In genomic region chr5:110354341-110354740, GRCh38 we compare ENCODE assay signal across 22 cellular contexts.
A peak's percentile ranks its signal among the peaks of the same experiment; 100 is the strongest.
DNase-seq lines count a peak whose midpoint lies in the region; ATAC-seq and TF ChIP-seq lines count a peak whose summit lies in the region.
"Had no signal": no experiment of that assay in that cellular context is flagged by ENCODE, and none has a peak within 500 bp of the region (broad histone marks: within the 10 kb centered on the region; RNA-seq: fewer than 3 reads in every experiment).

No MANE protein-coding gene starts in this region.

- no peak overlapping the region for H3K4me3 Mint-ChIP-seq in chondrocyte (ENCODE audit: unreplicated experiment)
- H3K4me3 Mint-ChIP-seq: activated CD8-positive, alpha-beta T cell treated with anti-CD3 and anti-CD28 coated beads, Interleukin-2, amount 10 ng/mL, durations not matched to agents 7 days and 5 days; activated T-helper 1 cell treated with anti-CD3 and anti-CD28 coated beads, Interleukin-12 subunit alpha, Interleukin-12 subunit beta, Interleukin-2, Interleukin-4 antibody, amounts not matched to agents 30 ng/mL and 10 ng/mL and 1 ng/mL, durations not matched to agents 14 hours and 24 hours and 36 hours; WTC11 had no signal

- H3K27me3 Mint-ChIP-seq in chondrocyte (ENCODE audit: low read depth): no peaks in the 10 kb centered on the region

- peaks cover 34% of the 10 kb centered on the region for H3K4me1 Mint-ChIP-seq in chondrocyte (ENCODE audit: low read depth)

- H4K20me1 ChIP-seq in SK-N-SH (ENCODE audit: insufficient read depth): no peaks in the 10 kb centered on the region

- POLR2A ChIA-PET in SK-N-SH (lab: Yijun Ruan, JAX): no interaction called here

- TF ChIP-seq RAD21 in SK-N-SH (IDR thresholded peaks at IDR 0.05; ENCODE audit: low read length): no peak

- no peak overlapping the region for H2AFZ ChIP-seq in SK-N-SH (ENCODE audit: low read depth)

- H3K9me3 ChIP-seq in SK-N-SH: no peaks in the 10 kb centered on the region
- H3K9me3 ChIP-seq in left lung: peaks cover 0 to 4% of the 10 kb centered on the region in 2 donors
- H3K9me3 ChIP-seq in thyroid gland: no peaks in the 10 kb centered on the region
- H3K9me3 ChIP-seq: colonic mucosa, suprapubic skin had no signal

- 69% methylated on average over 2 of the region's 2 CpGs for WGBS in SK-N-SH (ENCODE audit: low lambda C conversion rate)
- WGBS in thyroid gland, 2 donors: 47 to 53% methylated on average over 2 of the region's 2 CpGs

- TF ChIP-seq CTCF in SK-N-SH (IDR thresholded peaks at IDR 0.05) (no peak), chondrocyte (IDR thresholded peaks at IDR 0.05) (no peak), left lung (IDR thresholded peaks at IDR 0.05) (no peak), thyroid gland (IDR thresholded peaks at IDR 0.05) (no peak)

- H3K27ac ChIP-seq in SK-N-SH (ENCODE audit: low read depth in 2 of 2, low read length in 1 of 2) (no peak overlapping the region), left lung (no peak overlapping the region), thyroid gland (no peak overlapping the region)
- H3K27ac ChIP-seq: 22Rv1, colonic mucosa, epithelial cell of prostate, suprapubic skin had no signal

- H3K27me3 ChIP-seq in SK-N-SH (ENCODE audit: insufficient read depth) (no peaks in the 10 kb centered on the region), left lung (no peaks in the 10 kb centered on the region), thyroid gland (no peaks in the 10 kb centered on the region)
- H3K27me3 ChIP-seq: colonic mucosa, suprapubic skin had no signal

- intact Hi-C loops in left lung (cut with DNase I): no loop called here
- intact Hi-C loops in thyroid gland (cut with DNase I): no loop called here

- peaks cover 5% of the 10 kb centered on the region for H3F3A ChIP-seq in SK-N-SH (replicated peaks; ENCODE audit: insufficient read depth)

- H3K4me1 ChIP-seq in SK-N-SH (ENCODE audit: control insufficient read depth in 1 of 2, insufficient read depth in 2 of 2, low read depth in 1 of 2, low read length in 1 of 2): peaks cover 0 to 10% of the 10 kb centered on the region in 2 experiments; a peak in 2 of 4 replicates
- H3K4me1 ChIP-seq in left lung: peaks cover 0 to 4% of the 10 kb centered on the region in 2 donors
- peaks cover 7 to 12% of the 10 kb centered on the region in 2 donors for H3K4me1 ChIP-seq in thyroid gland
- H3K4me1 ChIP-seq: colonic mucosa had no signal

- no peaks in the 10 kb centered on the region for H3K36me3 Mint-ChIP-seq in chondrocyte (ENCODE audit: low read depth)
- H3K36me3 Mint-ChIP-seq: WTC11 had no signal

- no peaks in the 10 kb centered on the region for H3K9me2 ChIP-seq in SK-N-SH

- no peak for DNase-seq in SK-N-SH
- DNase-seq in chondrocyte (ENCODE audit: low spot score): no peak
- DNase-seq in left lung: no peak
- peak; percentile 15 to 56 for DNase-seq in thyroid gland
- DNase-seq in cortex of kidney (lab: John Stamatoyannopoulos, UW): no peak
- DNase-seq: activated CD8-positive, alpha-beta T cell treated with anti-CD3 and anti-CD28 coated beads, Interleukin-2, amount 10 ng/mL, durations not matched to agents 7 days and 5 days; colonic mucosa; DMS 273 treated with DMSO at 0.1 percent for 48 hours; GF-D8; NCI-H187 treated with DMSO at 0.1 percent for 48 hours; SHP77; stimulated activated CD4-positive, alpha-beta T cell treated with anti-CD3 and anti-CD28 coated beads, Interleukin-4, amount 100 ng/mL, for 24 hours; stimulated activated CD8-positive, alpha-beta memory T cell treated with anti-CD3 and anti-CD28 coated beads, Interleukin-4, amount 100 ng/mL, for 48 hours had no signal

- no peak for TF ChIP-seq EP300 in SK-N-SH (IDR thresholded peaks at IDR 0.05; ENCODE audit: borderline replicate concordance in 1 of 2, low read depth in 1 of 2, low read length in 1 of 2)

- TF ChIP-seq POLR2A in thyroid gland (IDR thresholded peaks at IDR 0.05): no peak

- H3K4me2 ChIP-seq in SK-N-SH: no peak overlapping the region

- peak overlapping the region; percentile 67 for H3K27ac Mint-ChIP-seq in chondrocyte (ENCODE audit: unreplicated experiment)
- H3K27ac Mint-ChIP-seq: activated CD8-positive, alpha-beta T cell treated with anti-CD3 and anti-CD28 coated beads, Interleukin-2, amount 10 ng/mL, durations not matched to agents 7 days and 5 days; activated T-helper 1 cell treated with anti-CD3 and anti-CD28 coated beads, Interleukin-12 subunit alpha, Interleukin-12 subunit beta, Interleukin-2, Interleukin-4 antibody, amounts not matched to agents 30 ng/mL and 10 ng/mL and 1 ng/mL, durations not matched to agents 14 hours and 24 hours and 36 hours; WTC11 had no signal

- ATAC-seq in SK-N-SH treated with all-trans-retinoic acid at 6 μM for 48 hours: no peak; the same call in 2 of the 3 replicates
- peak; percentile 56 for ATAC-seq in left lung
- no peak for ATAC-seq in GM21619 (IDR thresholded peaks at IDR 0.05; ENCODE audit: unreplicated experiment)
- no peak for ATAC-seq in GM21390 (IDR thresholded peaks at IDR 0.05; ENCODE audit: unreplicated experiment)
- ATAC-seq: activated CD8-positive, alpha-beta T cell treated with anti-CD3 and anti-CD28 coated beads, Interleukin-2, amount 10 ng/mL, durations not matched to agents 7 days and 5 days; K562; WTC11 had no signal

- H3K9ac ChIP-seq in SK-N-SH: no peak overlapping the region

- CTCF ChIA-PET in SK-N-SH (lab: Yijun Ruan, JAX): no interaction called here

- H3K4me3 ChIP-seq in SK-N-SH (ENCODE audit: low read depth in 2 of 2, low read length in 1 of 2): no peak overlapping the region
- H3K4me3 ChIP-seq in left lung: no peak overlapping the region
- no peak overlapping the region for H3K4me3 ChIP-seq in thyroid gland (replicated peaks in 1 of 3)
- H3K4me3 ChIP-seq: colonic mucosa, K562, suprapubic skin had no signal

- H3K36me3 ChIP-seq in SK-N-SH (replicated peaks in 1 of 2; ENCODE audit: control insufficient read depth in 1 of 2, insufficient read depth in 2 of 2, low read length in 1 of 2) (no peaks in the 10 kb centered on the region), left lung (no peaks in the 10 kb centered on the region), thyroid gland (no peaks in the 10 kb centered on the region)
- H3K36me3 ChIP-seq: colonic mucosa, suprapubic skin had no signal

- no peaks in the 10 kb centered on the region for H3K79me2 ChIP-seq in SK-N-SH (ENCODE audit: insufficient read depth)

- peaks cover 6% of the 10 kb centered on the region for H3K9me3 Mint-ChIP-seq in chondrocyte (ENCODE audit: low read depth)
- H3K9me3 Mint-ChIP-seq: activated T-helper 1 cell treated with anti-CD3 and anti-CD28 coated beads, Interleukin-12 subunit alpha, Interleukin-12 subunit beta, Interleukin-2, Interleukin-4 antibody, amounts not matched to agents 30 ng/mL and 10 ng/mL and 1 ng/mL, durations not matched to agents 14 hours and 24 hours and 36 hours had no signal

TF ChIP-seq in SK-N-SH, 30 proteins besides CTCF, POLR2A, EP300 and RAD21:
- TF ChIP-seq PBX3 (IDR thresholded peaks at IDR 0.05) (0 out of 2 replicates have a peak, but pooled peaks have one; percentile 5), TAF1 (IDR thresholded peaks at IDR 0.05; ENCODE audit: borderline replicate concordance, low read depth, low read length) (no peak), IRF3 (IDR thresholded peaks at IDR 0.05; ENCODE audit: low read depth, low read length) (no peak)
TF ChIP-seq in SK-N-SH: peak in this region for 1.

TF ChIP-seq in SK-N-SH treated with all-trans-retinoic acid at 6 μM for 48 hours, 23 proteins besides CTCF, POLR2A, EP300 and RAD21:
- TF ChIP-seq ZFP3 (CRISPR knock-in tag; IDR thresholded peaks at IDR 0.05) (no peak), TCF4 (CRISPR knock-in tag; IDR thresholded peaks at IDR 0.05; ENCODE audit: borderline replicate concordance) (no peak), ZFP30 (CRISPR knock-in tag; IDR thresholded peaks at IDR 0.05) (no peak), BACH2 (CRISPR knock-in tag; IDR thresholded peaks at IDR 0.05; ENCODE audit: borderline replicate concordance) (no peak), OSR1 (CRISPR knock-in tag; IDR thresholded peaks at IDR 0.05) (no peak), CREB5 (CRISPR knock-in tag; IDR thresholded peaks at IDR 0.05; ENCODE audit: low read depth) (no peak), CSRNP3 (CRISPR knock-in tag; IDR thresholded peaks at IDR 0.05) (no peak), ARNTL (CRISPR knock-in tag; IDR thresholded peaks at IDR 0.05; ENCODE audit: borderline replicate concordance, low read depth) (no peak), ISL1 (CRISPR knock-in tag; IDR thresholded peaks at IDR 0.05) (no peak), ZNF70 (CRISPR knock-in tag; IDR thresholded peaks at IDR 0.05) (no peak)

Comparison
In these comparisons a context has a peak if more than half of its experiments do, and no peak if none do; other contexts are left out.
1. DNase-seq: peak in thyroid gland (2 of 2); none in SK-N-SH (single experiment), chondrocyte (single experiment), left lung (0 of 2) and cortex of kidney (single experiment).